ENCODE assay signal across 16 cellular contexts in genomic region chr17:74921769-74922168, GRCh38. TPM values are rescaled to one million over a fixed set of nuclear protein-coding genes. Genes with fewer than 3 reads are reported as not detected.
DNase-seq lines count a peak whose midpoint lies in the region; ATAC-seq and TF ChIP-seq lines count a peak whose summit lies in the region.
"Had no signal": no experiment of that assay in that cellular context is flagged by ENCODE, and none has a peak within 500 bp of the region (broad histone marks: within the 10 kb centered on the region; RNA-seq: fewer than 3 reads in every experiment).

No MANE protein-coding gene starts in this region.

- H3K4me2 ChIP-seq in H9 (ENCODE audit: insufficient read depth, insufficient read length, low read length), result no peak overlapping the region
- no peak overlapping the region for H3K4me2 ChIP-seq in Karpas-422 (ENCODE audit: low read depth, low read length, poor library complexity, severe bottlenecking)
- H3K4me2 ChIP-seq in neuronal stem cell (ENCODE audit: insufficient read depth, low read length, poor library complexity, severe bottlenecking), result no peak overlapping the region
- H3K4me2 ChIP-seq: BLaER1 treated with 17β-estradiol and CSF1 and Interleukin-3, amounts not matched to agents 10 nM and 100 nM had no signal

- H3K18ac ChIP-seq in H9 (ENCODE audit: insufficient read length, low read depth, low read length) (no peak overlapping the region), neuronal stem cell (ENCODE audit: low read length) (peak overlapping the region; percentile 91)

- H3K36me3 Mint-ChIP-seq in H9 (ENCODE audit: insufficient read depth in 1 of 3, low read depth in 3 of 3), result no peaks in the 10 kb centered on the region; a peak in 1 of 7 replicates
- H3K36me3 Mint-ChIP-seq: CD4-positive, CD25-positive, alpha-beta regulatory T cell had no signal

- H3K4ac ChIP-seq in H9 (ENCODE audit: low read depth, low read length) (no peak overlapping the region), neuronal stem cell (ENCODE audit: low read length) (peak overlapping the region; percentile 84)

- H2BK12ac ChIP-seq in H9 (ENCODE audit: insufficient read length, low read depth, low read length) (no peak overlapping the region), neuronal stem cell (ENCODE audit: low read length) (peak overlapping the region; percentile 73)

- DNase-seq in H9 (peak; percentile 32), Karpas-422 (peak; percentile 10), epithelial cell of esophagus (ENCODE audit: low read depth) (no peak), neuronal stem cell (ENCODE audit: low spot score) (no peak), A673 (ENCODE audit: low spot score) (no peak), NCI-H510A (lab: John Stamatoyannopoulos, UW) (no peak)
- DNase-seq: 8988T; ACHN; CD4-positive, CD25-positive, alpha-beta regulatory T cell; GM23248; HFFc6 had no signal

- peaks cover 67% of the 10 kb centered on the region for H3K27me3 Mint-ChIP-seq in H9 (ENCODE audit: low read depth)

- H2BK120ac ChIP-seq in H9 (ENCODE audit: low read depth, low read length, poor library complexity, severe bottlenecking) (no peak overlapping the region), neuronal stem cell (ENCODE audit: low read depth, low read length) (peak overlapping the region; percentile 47)

- no peak overlapping the region; a peak in 1 of 5 replicates for H3K4me3 Mint-ChIP-seq in H9
- H3K4me3 Mint-ChIP-seq: HFFc6 had no signal

- peaks cover 40% of the 10 kb centered on the region for H3K27me3 ChIP-seq in H9 (ENCODE audit: insufficient read depth, low read length)
- no peaks in the 10 kb centered on the region for H3K27me3 ChIP-seq in Karpas-422 (ENCODE audit: low read length)
- H3K27me3 ChIP-seq in neuronal stem cell (ENCODE audit: control insufficient read depth in 3 of 3, insufficient read depth in 3 of 3, low read depth in 1 of 3, low read length in 3 of 3), result peaks cover 22 to 78% (median 48%) of the 10 kb centered on the region in 3 experiments
- peaks cover 47% of the 10 kb centered on the region for H3K27me3 ChIP-seq in A673 (replicated peaks; ENCODE audit: insufficient read depth, low read depth, low read length, poor library complexity)

- H2AK5ac ChIP-seq in H9 (ENCODE audit: insufficient read length, low read length) (no peak overlapping the region), neuronal stem cell (ENCODE audit: low read depth, low read length) (peak overlapping the region; percentile 96)

- peaks cover 14 to 37% of the 10 kb centered on the region in 2 experiments for H3K4me1 Mint-ChIP-seq in H9

- no peak overlapping the region; the same call in 1 of the 2 replicates for H3K14ac ChIP-seq in H9 (ENCODE audit: insufficient read depth, low read length)
- H3K14ac ChIP-seq in neuronal stem cell (ENCODE audit: low read length), result no peak overlapping the region

- CTCF ChIA-PET in A673 (lab: Charles Lee), result no interaction called here

- H3K4me1 ChIP-seq in H9 (ENCODE audit: insufficient read depth, low read length), result no peaks in the 10 kb centered on the region
- H3K4me1 ChIP-seq in Karpas-422 (ENCODE audit: low read length), result no peaks in the 10 kb centered on the region
- peaks cover 9 to 15% of the 10 kb centered on the region in 2 donors for H3K4me1 ChIP-seq in neuronal stem cell (ENCODE audit: control insufficient read depth in 2 of 2, insufficient read depth in 1 of 2, low read depth in 1 of 2, low read length in 2 of 2)
- peaks cover 14% of the 10 kb centered on the region for H3K4me1 ChIP-seq in A673 (ENCODE audit: insufficient read depth, low read length, poor library complexity, severe bottlenecking)

- no peak overlapping the region for H2BK5ac ChIP-seq in H9 (ENCODE audit: insufficient read length, low read length)
- H2BK5ac ChIP-seq in neuronal stem cell (ENCODE audit: low read length), result peak overlapping the region; percentile 87

- POLR2A ChIA-PET in A673 (lab: Charles Lee; ENCODE audit: low non-redundant PET), result no interaction called here

- H3K27ac ChIP-seq in H9 (ENCODE audit: insufficient read length, low read depth, low read length), result no peak overlapping the region
- no peak overlapping the region for H3K27ac ChIP-seq in Karpas-422 (ENCODE audit: low read length)
- no peak overlapping the region for H3K27ac ChIP-seq in neuronal stem cell (replicated peaks; ENCODE audit: low read length)
- H3K27ac ChIP-seq in A673 (ENCODE audit: low read depth, low read length, poor library complexity, severe bottlenecking), result no peak overlapping the region
- H3K27ac ChIP-seq: BLaER1 treated with 17β-estradiol and CSF1 and Interleukin-3, amounts not matched to agents 10 nM and 100 nM; GM23248 had no signal

- H4K20me1 ChIP-seq in H9 (ENCODE audit: control insufficient read depth, insufficient read depth, insufficient read length), result no peaks in the 10 kb centered on the region
- H4K20me1 ChIP-seq in Karpas-422 (ENCODE audit: insufficient read depth, low read depth, low read length), result no peaks in the 10 kb centered on the region

- H4K91ac ChIP-seq in H9 (ENCODE audit: insufficient read length, low read depth, low read length) (no peak overlapping the region), neuronal stem cell (ENCODE audit: low read depth, low read length, poor library complexity) (no peak overlapping the region)

- H2AFZ ChIP-seq in H9 (ENCODE audit: low read length) (no peak overlapping the region), Karpas-422 (ENCODE audit: low read length) (no peak overlapping the region), neuronal stem cell (ENCODE audit: low read length) (no peak overlapping the region)
- H2AFZ ChIP-seq: GM23248 had no signal

- H4K8ac ChIP-seq in H9 (replicated peaks; ENCODE audit: insufficient read length, low read depth, low read length), result no peak overlapping the region
- no peak overlapping the region for H4K8ac ChIP-seq in neuronal stem cell (ENCODE audit: low read depth, low read length)

- H3K4me3 ChIP-seq in Karpas-422 (ENCODE audit: low read length), result no peak overlapping the region
- H3K4me3 ChIP-seq in epithelial cell of esophagus (ENCODE audit: low read length), result peak overlapping the region; percentile 29
- no peak overlapping the region for H3K4me3 ChIP-seq in neuronal stem cell (ENCODE audit: low read length in 2 of 2)
- no peak overlapping the region for H3K4me3 ChIP-seq in A673 (ENCODE audit: low read depth, low read length, poor library complexity, severe bottlenecking)
- H3K4me3 ChIP-seq: BLaER1 treated with 17β-estradiol and CSF1 and Interleukin-3, amounts not matched to agents 10 nM and 100 nM; GM12878; GM23248 had no signal

- H3K9me3 Mint-ChIP-seq in H9, result peaks cover 0 to 5% of the 10 kb centered on the region in 2 experiments; a peak in 1 of 5 replicates
- H3K9me3 Mint-ChIP-seq: HFFc6 had no signal

- ATAC-seq in SK-N-SH treated with all-trans-retinoic acid at 6 μM for 48 hours, result no peak
- ATAC-seq: GM12878 had no signal

- intact Hi-C loops in A673 (cut with micrococcal nuclease; ENCODE audit: unreplicated experiment), result no loop called here

- no peaks in the 10 kb centered on the region for H3K9me3 ChIP-seq in H9 (ENCODE audit: control insufficient read depth, low read depth, low read length)
- H3K9me3 ChIP-seq in Karpas-422 (ENCODE audit: low read length), result no peaks in the 10 kb centered on the region
- peaks cover 3% of the 10 kb centered on the region in 2 donors for H3K9me3 ChIP-seq in neuronal stem cell (replicated peaks in 1 of 2; ENCODE audit: control insufficient read depth in 2 of 2, insufficient read depth in 1 of 2, low read depth in 1 of 2, low read length in 2 of 2)
- no peaks in the 10 kb centered on the region for H3K9me3 ChIP-seq in A673 (ENCODE audit: low read depth, low read length, poor library complexity, severe bottlenecking)
- H3K9me3 ChIP-seq: BLaER1 treated with 17β-estradiol and CSF1 and Interleukin-3, amounts not matched to agents 10 nM and 100 nM had no signal

- no peak overlapping the region for H3T11ph ChIP-seq in H9 (ENCODE audit: low read length)

- H3K79me2 ChIP-seq in H9 (ENCODE audit: insufficient read depth, low read length) (no peaks in the 10 kb centered on the region), Karpas-422 (ENCODE audit: low read length) (no peaks in the 10 kb centered on the region)

- no peaks in the 10 kb centered on the region for H3K36me3 ChIP-seq in Karpas-422 (ENCODE audit: insufficient read depth, low read length)
- H3K36me3 ChIP-seq in neuronal stem cell (replicated peaks in 1 of 2; ENCODE audit: control insufficient read depth in 2 of 2, insufficient read depth in 2 of 2, low read length in 2 of 2), result no peaks in the 10 kb centered on the region
- H3K36me3 ChIP-seq in A673 (ENCODE audit: insufficient read depth, low read length, poor library complexity, severe bottlenecking), result no peaks in the 10 kb centered on the region
- H3K36me3 ChIP-seq: BLaER1 treated with 17β-estradiol and CSF1 and Interleukin-3, amounts not matched to agents 10 nM and 100 nM had no signal

- no peak overlapping the region for H4K5ac ChIP-seq in H9 (ENCODE audit: insufficient read length, low read depth, low read length)

- H2BK20ac ChIP-seq in H9 (ENCODE audit: low read depth, low read length, poor library complexity, severe bottlenecking), result no peak overlapping the region

- H3K23ac ChIP-seq in H9 (ENCODE audit: insufficient read length, low read depth, low read length) (no peak overlapping the region), neuronal stem cell (ENCODE audit: low read depth, low read length, poor library complexity) (peak overlapping the region; percentile 73)

- peaks cover 5% of the 10 kb centered on the region for H3K23me2 ChIP-seq in H9 (ENCODE audit: insufficient read length, low read depth, low read length, poor library complexity, severe bottlenecking)

- H3K79me1 ChIP-seq in H9 (ENCODE audit: insufficient read depth, low read depth, low read length, poor library complexity, severe bottlenecking) (no peaks in the 10 kb centered on the region), neuronal stem cell (ENCODE audit: low read depth, low read length) (peaks cover 6% of the 10 kb centered on the region)

- BruUV-seq in A673 (replicated peaks; lab: Mats Ljungman, UMichigan), result no TSS peak

- H3K56ac ChIP-seq in H9 (ENCODE audit: insufficient read length, low read depth, low read length), result no peak overlapping the region

- H2BK15ac ChIP-seq in H9 (ENCODE audit: low read depth, low read length), result no peak overlapping the region
- peak overlapping the region; percentile 89 for H2BK15ac ChIP-seq in neuronal stem cell (ENCODE audit: low read length)

- no peaks in the 10 kb centered on the region for H3K9me2 ChIP-seq in Karpas-422 (replicated peaks; ENCODE audit: insufficient read depth, low read length)

- H3K9ac ChIP-seq in H9 (ENCODE audit: extremely low read depth, insufficient read length, low read length) (no peak overlapping the region), Karpas-422 (ENCODE audit: low read length) (no peak overlapping the region), neuronal stem cell (ENCODE audit: low read depth, low read length, poor library complexity) (no peak overlapping the region)
- H3K9ac ChIP-seq: BLaER1 treated with 17β-estradiol and CSF1 and Interleukin-3, amounts not matched to agents 10 nM and 100 nM; GM23248 had no signal

- no peak overlapping the region for H3K27ac Mint-ChIP-seq in H9
- H3K27ac Mint-ChIP-seq: CD4-positive, CD25-positive, alpha-beta regulatory T cell; HFFc6 had no signal

- TF ChIP-seq CTCF in H9 (conservative IDR thresholded peaks at IDR 0.05) (no peak), epithelial cell of esophagus (IDR thresholded peaks at IDR 0.05; ENCODE audit: insufficient read depth, low read depth, low read length, missing control alignments) (no peak), A673 (conservative IDR thresholded peaks at IDR 0.05; ENCODE audit: low read depth, low read length) (no peak)

- WGBS in H9 (ENCODE audit: extremely low coverage, insufficient read length, low lambda C conversion rate), result no CpG with 5 or more reads among the region's 2 CpGs
- WGBS in neuronal stem cell (ENCODE audit: extremely low coverage in 2 of 2, insufficient read length in 2 of 2, insufficient replicate concordance in 1 of 2), 2 donors, result no CpG with 5 or more reads among the region's 2 CpGs

RNA-seq across cellular contexts. Expression of gene USH1G, which starts 1.3 kb away (rescaled TPM):
- total RNA-seq in H9 (2021), result 2.5 and 2.7 TPM in 2 replicates
- not detected in 2 replicates for total RNA-seq in Karpas-422 (2014; rRNA removed; shearing (Covaris generic); ENCODE audit: low replicate concordance)
- polyA plus RNA-seq in neuronal stem cell (2013, experiment 1 of 2), result 0.20 TPM
- polyA plus RNA-seq in neuronal stem cell (2013, experiment 2 of 2), result 0.24 TPM
- total RNA-seq in A673 (2021), result not detected in 2 replicates
- total RNA-seq: CD4-positive, CD25-positive, alpha-beta regulatory T cell; GM23248; HFFc6 had no signal
- polyA plus RNA-seq: CD4-positive, CD25-positive, alpha-beta regulatory T cell; GM23248 had no signal

RNA-seq across cellular contexts. Expression of gene OTOP2, which starts 2.3 kb away (rescaled TPM):
- total RNA-seq in H9 (2021), result 0.11 TPM in 1 of 2 replicates, not detected in the other
- total RNA-seq in Karpas-422 (2014; rRNA removed; shearing (Covaris generic); ENCODE audit: low replicate concordance), result not detected in 2 replicates
- not detected for polyA plus RNA-seq in neuronal stem cell (2013, experiment 1 of 2)
- polyA plus RNA-seq in neuronal stem cell (2013, experiment 2 of 2), result not detected
- not detected in 2 replicates for total RNA-seq in A673 (2021)
- total RNA-seq: CD4-positive, CD25-positive, alpha-beta regulatory T cell; G401; GM12878; GM23248; H7; HFFc6 had no signal
- polyA plus RNA-seq: CD4-positive, CD25-positive, alpha-beta regulatory T cell; GM12878; GM23248 had no signal

RNA-seq across cellular contexts. Expression of gene OTOP3, which starts 13.9 kb away (rescaled TPM):
- total RNA-seq in H9 (2021) (not detected in 2 replicates), A673 (2021) (not detected in 2 replicates)
- not detected in 2 replicates for total RNA-seq in Karpas-422 (2014; rRNA removed; shearing (Covaris generic); ENCODE audit: low replicate concordance)
- not detected for polyA plus RNA-seq in neuronal stem cell (2013, experiment 1 of 2)
- polyA plus RNA-seq in neuronal stem cell (2013, experiment 2 of 2), result not detected
- total RNA-seq: CD4-positive, CD25-positive, alpha-beta regulatory T cell; G401; GM12878; GM23248; H7; HFFc6 had no signal
- polyA plus RNA-seq: CD4-positive, CD25-positive, alpha-beta regulatory T cell; GM23248 had no signal

RNA-seq across cellular contexts. Expression of gene FADS6, which starts 28.3 kb away (rescaled TPM):
- total RNA-seq in H9 (2021) (0.94 and 1.2 TPM in 2 replicates), A673 (2021) (not detected in 2 replicates)
- not detected in 2 replicates for total RNA-seq in Karpas-422 (2014; rRNA removed; shearing (Covaris generic); ENCODE audit: low replicate concordance)
- not detected for polyA plus RNA-seq in neuronal stem cell (2013, experiment 1 of 2)
- not detected for polyA plus RNA-seq in neuronal stem cell (2013, experiment 2 of 2)
- total RNA-seq: CD4-positive, CD25-positive, alpha-beta regulatory T cell; G401; GM12878; GM23248; H7; HFFc6 had no signal
- polyA plus RNA-seq: CD4-positive, CD25-positive, alpha-beta regulatory T cell; GM12878; GM23248 had no signal

RNA-seq across cellular contexts. Expression of gene FDXR, which starts 49.0 kb away (rescaled TPM):
- 39.7 and 43.2 TPM in 2 replicates for total RNA-seq in H9 (2021)
- 3.2 and 8.4 TPM in 2 replicates for total RNA-seq in Karpas-422 (2014; rRNA removed; shearing (Covaris generic); ENCODE audit: low replicate concordance)
- polyA plus RNA-seq in neuronal stem cell (2013, experiment 1 of 2), result 13.2 TPM
- polyA plus RNA-seq in neuronal stem cell (2013, experiment 2 of 2), result 12.0 TPM
- total RNA-seq in A673 (2021), result 17.8 and 22.3 TPM in 2 replicates

Comparison
In these comparisons a context has a peak if more than half of its experiments do, and no peak if none do; other contexts are left out.
1. DNase-seq: peak in H9 (single experiment) and Karpas-422 (single experiment); none in epithelial cell of esophagus (single experiment), neuronal stem cell (single experiment), A673 (single experiment) and NCI-H510A (single experiment).